ENCODE assay signal across 8 cellular contexts in the genomic region with DNA sequence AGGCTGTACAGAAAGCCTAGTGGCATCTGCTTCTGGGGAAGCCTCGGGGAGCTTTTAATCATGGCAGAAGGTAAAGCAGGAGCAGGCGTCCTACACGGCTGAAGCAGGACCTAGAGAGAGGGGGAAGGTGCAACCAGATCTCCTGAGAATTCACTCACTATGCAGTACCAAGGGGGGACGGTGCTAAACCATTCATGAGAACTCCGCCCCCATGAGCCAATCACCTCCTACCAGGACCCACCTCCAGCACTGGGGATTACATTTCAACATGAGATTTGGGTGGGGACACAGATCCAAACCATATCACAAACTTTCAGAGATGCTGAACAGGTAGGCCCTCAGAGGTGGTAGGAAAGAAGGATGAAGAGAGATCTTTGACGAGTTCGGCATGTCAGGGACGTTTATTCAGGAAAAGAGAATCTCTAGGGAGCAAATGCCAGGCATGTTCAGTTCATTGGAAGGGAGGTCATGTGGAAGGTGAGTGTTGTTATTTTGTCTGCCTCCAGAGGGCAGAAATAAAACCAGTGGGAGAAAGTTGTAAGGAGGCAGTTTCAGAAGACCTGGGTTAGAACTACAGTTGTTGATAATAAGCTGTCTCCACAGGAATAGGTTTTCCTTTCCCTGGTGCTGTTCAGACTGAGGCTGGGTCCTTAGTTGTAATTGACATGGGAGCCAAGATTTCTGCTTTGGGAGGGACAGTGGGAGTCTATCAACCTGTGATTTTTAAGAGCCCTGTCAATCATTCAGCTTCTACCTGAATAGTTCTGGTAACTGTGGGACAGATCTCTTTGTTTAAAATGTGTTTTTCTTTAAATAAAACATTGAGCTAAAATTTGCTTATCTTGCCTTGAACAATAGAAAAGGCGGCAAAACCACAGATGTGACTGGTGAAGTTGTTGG. TPM values are rescaled to one million over a fixed set of nuclear protein-coding genes. Genes with fewer than 3 reads are reported as not detected.
DNase-seq lines count a peak whose midpoint lies in the region; ATAC-seq and TF ChIP-seq lines count a peak whose summit lies in the region.

No MANE protein-coding gene starts in this region.

- peaks cover 0 to 5% (median 0%) of the 10 kb centered on the region in 5 experiments for H3K9me3 Mint-ChIP-seq in brain

- no peak for ATAC-seq in SK-N-SH treated with all-trans-retinoic acid at 6 μM for 48 hours
- no peak for ATAC-seq in HG02588 (IDR thresholded peaks at IDR 0.05; ENCODE audit: unreplicated experiment)

- H3K27ac Mint-ChIP-seq in brain = no peak overlapping the region

- TF ChIP-seq POLR2A in ovary (IDR thresholded peaks at IDR 0.05) = no peak

- peak; percentile 52 for TF ChIP-seq CTCF in SK-N-SH (IDR thresholded peaks at IDR 0.05)
- TF ChIP-seq CTCF in brain (conservative IDR thresholded peaks at IDR 0.05) = peak; percentile 16 to 41
- no peak for TF ChIP-seq CTCF in ovary (IDR thresholded peaks at IDR 0.05)

- H3K79me2 ChIP-seq in SK-N-SH (ENCODE audit: insufficient read depth) = peaks cover 15% of the 10 kb centered on the region

- H3F3A ChIP-seq in SK-N-SH (replicated peaks; ENCODE audit: insufficient read depth) = no peaks in the 10 kb centered on the region

- H3K27ac ChIP-seq in SK-N-SH (ENCODE audit: low read depth in 2 of 2, low read length in 1 of 2) (no peak overlapping the region), ovary (no peak overlapping the region)

- TF ChIP-seq RAD21 in SK-N-SH (IDR thresholded peaks at IDR 0.05; ENCODE audit: low read length) = peak; percentile 56

- no peaks in the 10 kb centered on the region for H3K36me3 Mint-ChIP-seq in brain

- peaks cover 7% of the 10 kb centered on the region for H3K27me3 Mint-ChIP-seq in brain

- intact Hi-C loops in ovary (cut with DNase I) = loop anchor here in 2 of 4 donors (10.0 kb wide), 1 partner anchor 190 kb away; a partner anchor contains a TSS

- H3K4me1 ChIP-seq in SK-N-SH (ENCODE audit: control insufficient read depth in 1 of 2, insufficient read depth in 2 of 2, low read depth in 1 of 2, low read length in 1 of 2) (no peaks in the 10 kb centered on the region; a peak in 1 of 4 replicates), ovary (ENCODE audit: insufficient read depth) (no peaks in the 10 kb centered on the region)

- no peak overlapping the region for H3K9ac ChIP-seq in SK-N-SH

- POLR2A ChIA-PET in SK-N-SH (lab: Yijun Ruan, JAX) = no interaction called here

- no peak overlapping the region for H2AFZ ChIP-seq in SK-N-SH (ENCODE audit: low read depth)

- peak; percentile 31 for DNase-seq in SK-N-SH
- peak; percentile 65 to 88 for DNase-seq in Kasumi-1 (lab: John Stamatoyannopoulos, UW)
- peak; percentile 37 for DNase-seq in medulla oblongata (ENCODE audit: extremely low spot score)
- DNase-seq in activated CD4-positive, CD25-positive, alpha-beta regulatory T cell (lab: John Stamatoyannopoulos, UW) = no peak
- no peak for DNase-seq in ovary

- 88% methylated on average over 9 of the region's 9 CpGs for WGBS in SK-N-SH (ENCODE audit: low lambda C conversion rate)
- WGBS in ovary, 3 donors = 89 to 91% (median 90%) methylated on average over 9 of the region's 9 CpGs

- H3K4me1 Mint-ChIP-seq in brain = peaks cover 19% of the 10 kb centered on the region

- TF ChIP-seq EP300 in SK-N-SH (IDR thresholded peaks at IDR 0.05; ENCODE audit: borderline replicate concordance in 1 of 2, low read depth in 1 of 2, low read length in 1 of 2) (no peak), ovary (IDR thresholded peaks at IDR 0.05) (no peak)

- no peaks in the 10 kb centered on the region for H3K9me2 ChIP-seq in SK-N-SH

- no peaks in the 10 kb centered on the region for H3K27me3 ChIP-seq in SK-N-SH (ENCODE audit: insufficient read depth)
- H3K27me3 ChIP-seq in ovary = no peaks in the 10 kb centered on the region

- CTCF ChIA-PET in SK-N-SH (lab: Yijun Ruan, JAX) = interaction anchor here (0.7 to 2.8 kb wide), 8 partner anchors 8 to 307 kb away, joined by 3 to 12 read pairs (median 3); no protein-coding TSS in a partner anchor

- no peak overlapping the region for H3K4me2 ChIP-seq in SK-N-SH

- no peak overlapping the region for H3K4me3 ChIP-seq in SK-N-SH (ENCODE audit: low read depth in 2 of 2, low read length in 1 of 2)
- H3K4me3 ChIP-seq in ovary = no peak overlapping the region

- no peaks in the 10 kb centered on the region for H3K9me3 ChIP-seq in SK-N-SH
- H3K9me3 ChIP-seq in ovary = no peaks in the 10 kb centered on the region

- H4K20me1 ChIP-seq in SK-N-SH (ENCODE audit: insufficient read depth) = no peaks in the 10 kb centered on the region

- H3K36me3 ChIP-seq in SK-N-SH (replicated peaks in 1 of 2; ENCODE audit: control insufficient read depth in 1 of 2, insufficient read depth in 2 of 2, low read length in 1 of 2) (no peaks in the 10 kb centered on the region), ovary (no peaks in the 10 kb centered on the region)

- H3K4me3 Mint-ChIP-seq in brain = peak overlapping the region in 1 of 5 experiments; percentile 37

TF ChIP-seq in SK-N-SH, 30 proteins besides CTCF, POLR2A, EP300 and RAD21:
- peak; percentile 42; the same call in 1 of the 2 replicates for TF ChIP-seq SMC3 (IDR thresholded peaks at IDR 0.05; ENCODE audit: low read depth, low read length)
- TF ChIP-seq, protein P1, sequence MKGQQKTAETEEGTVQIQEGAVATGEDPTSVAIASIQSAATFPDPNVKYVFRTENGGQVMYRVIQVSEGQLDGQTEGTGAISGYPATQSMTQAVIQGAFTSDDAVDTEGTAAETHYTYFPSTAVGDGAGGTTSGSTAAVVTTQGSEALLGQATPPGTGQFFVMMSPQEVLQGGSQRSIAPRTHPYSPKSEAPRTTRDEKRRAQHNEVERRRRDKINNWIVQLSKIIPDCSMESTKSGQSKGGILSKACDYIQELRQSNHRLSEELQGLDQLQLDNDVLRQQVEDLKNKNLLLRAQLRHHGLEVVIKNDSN (IDR thresholded peaks at IDR 0.05; ENCODE audit: borderline replicate concordance, low read depth) = no peak

TF ChIP-seq in SK-N-SH treated with all-trans-retinoic acid at 6 μM for 48 hours, 23 proteins besides CTCF, POLR2A, EP300 and RAD21:
- TF ChIP-seq GLIS3 (CRISPR knock-in tag; IDR thresholded peaks at IDR 0.05) = no peak
- no peak for TF ChIP-seq ZNF70 (CRISPR knock-in tag; IDR thresholded peaks at IDR 0.05)
- TF ChIP-seq, protein P2, sequence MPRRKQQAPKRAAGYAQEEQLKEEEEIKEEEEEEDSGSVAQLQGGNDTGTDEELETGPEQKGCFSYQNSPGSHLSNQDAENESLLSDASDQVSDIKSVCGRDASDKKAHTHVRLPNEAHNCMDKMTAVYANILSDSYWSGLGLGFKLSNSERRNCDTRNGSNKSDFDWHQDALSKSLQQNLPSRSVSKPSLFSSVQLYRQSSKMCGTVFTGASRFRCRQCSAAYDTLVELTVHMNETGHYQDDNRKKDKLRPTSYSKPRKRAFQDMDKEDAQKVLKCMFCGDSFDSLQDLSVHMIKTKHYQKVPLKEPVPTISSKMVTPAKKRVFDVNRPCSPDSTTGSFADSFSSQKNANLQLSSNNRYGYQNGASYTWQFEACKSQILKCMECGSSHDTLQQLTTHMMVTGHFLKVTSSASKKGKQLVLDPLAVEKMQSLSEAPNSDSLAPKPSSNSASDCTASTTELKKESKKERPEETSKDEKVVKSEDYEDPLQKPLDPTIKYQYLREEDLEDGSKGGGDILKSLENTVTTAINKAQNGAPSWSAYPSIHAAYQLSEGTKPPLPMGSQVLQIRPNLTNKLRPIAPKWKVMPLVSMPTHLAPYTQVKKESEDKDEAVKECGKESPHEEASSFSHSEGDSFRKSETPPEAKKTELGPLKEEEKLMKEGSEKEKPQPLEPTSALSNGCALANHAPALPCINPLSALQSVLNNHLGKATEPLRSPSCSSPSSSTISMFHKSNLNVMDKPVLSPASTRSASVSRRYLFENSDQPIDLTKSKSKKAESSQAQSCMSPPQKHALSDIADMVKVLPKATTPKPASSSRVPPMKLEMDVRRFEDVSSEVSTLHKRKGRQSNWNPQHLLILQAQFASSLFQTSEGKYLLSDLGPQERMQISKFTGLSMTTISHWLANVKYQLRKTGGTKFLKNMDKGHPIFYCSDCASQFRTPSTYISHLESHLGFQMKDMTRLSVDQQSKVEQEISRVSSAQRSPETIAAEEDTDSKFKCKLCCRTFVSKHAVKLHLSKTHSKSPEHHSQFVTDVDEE (CRISPR knock-in tag; IDR thresholded peaks at IDR 0.05) = no peak
- TF ChIP-seq ZNF8 (CRISPR knock-in tag; IDR thresholded peaks at IDR 0.05) = no peak
- TF ChIP-seq, protein P3, sequence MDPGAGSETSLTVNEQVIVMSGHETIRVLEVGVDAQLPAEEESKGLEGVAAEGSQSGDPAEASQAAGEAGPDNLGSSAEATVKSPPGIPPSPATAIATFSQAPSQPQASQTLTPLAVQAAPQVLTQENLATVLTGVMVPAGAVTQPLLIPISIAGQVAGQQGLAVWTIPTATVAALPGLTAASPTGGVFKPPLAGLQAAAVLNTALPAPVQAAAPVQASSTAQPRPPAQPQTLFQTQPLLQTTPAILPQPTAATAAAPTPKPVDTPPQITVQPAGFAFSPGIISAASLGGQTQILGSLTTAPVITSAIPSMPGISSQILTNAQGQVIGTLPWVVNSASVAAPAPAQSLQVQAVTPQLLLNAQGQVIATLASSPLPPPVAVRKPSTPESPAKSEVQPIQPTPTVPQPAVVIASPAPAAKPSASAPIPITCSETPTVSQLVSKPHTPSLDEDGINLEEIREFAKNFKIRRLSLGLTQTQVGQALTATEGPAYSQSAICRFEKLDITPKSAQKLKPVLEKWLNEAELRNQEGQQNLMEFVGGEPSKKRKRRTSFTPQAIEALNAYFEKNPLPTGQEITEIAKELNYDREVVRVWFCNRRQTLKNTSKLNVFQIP (CRISPR knock-in tag; IDR thresholded peaks at IDR 0.05; ENCODE audit: borderline replicate concordance, low read depth) = no peak

RNA-seq across cellular contexts. Expression of a gene that starts 4.3 kb away (rescaled TPM):
- polyA plus RNA-seq in SK-N-SH (2012; rRNA removed) (10.4 TPM in 2 replicates), brain (ENCODE audit: insufficient read depth, low read depth, low replicate concordance) (2.7 TPM), ovary (10 to 100 TPM; 22.1 to 75.2 TPM)
- 14.7 and 17.1 TPM in 2 replicates for polyA plus RNA-seq in SK-N-SH (2012; cell fraction: cytosol; rRNA removed)
- 12.5 and 21.9 TPM in 2 replicates for polyA plus RNA-seq in SK-N-SH (2012; cell fraction: nucleus; rRNA removed)
- total RNA-seq in ovary = 100 to 1,000 TPM in 5 of 7 donors, 10 to 100 TPM in 2; 93.2 to 198 (median 110) TPM

Comparison
In these comparisons a context has a peak if more than half of its experiments do, and no peak if none do; other contexts are left out.
1. DNase-seq: peak in SK-N-SH (single experiment), Kasumi-1 (2 of 2) and medulla oblongata (single experiment); none in activated CD4-positive, CD25-positive, alpha-beta regulatory T cell (0 of 4) and ovary (0 of 5).
2. CTCF ChIP-seq: peak in SK-N-SH (single experiment) and brain (2 of 2); none in ovary (0 of 3).